ENCODE assay signal across 10 cellular contexts in genomic region chr15:73628976-73629854, GRCh38. TPM values are rescaled to one million over a fixed set of nuclear protein-coding genes. Genes with fewer than 3 reads are reported as not detected.
DNase-seq lines count a peak whose midpoint lies in the region; ATAC-seq and TF ChIP-seq lines count a peak whose summit lies in the region.
"Had no signal": no experiment of that assay in that cellular context is flagged by ENCODE, and none has a peak within 500 bp of the region (broad histone marks: within the 10 kb centered on the region; RNA-seq: fewer than 3 reads in every experiment).

No MANE protein-coding gene starts in this region.

- TF ChIP-seq CTCF in left ventricle myocardium inferior (IDR thresholded peaks at IDR 0.05; ENCODE audit: borderline replicate concordance) (no peak), uterus (IDR thresholded peaks at IDR 0.05) (no peak)

- no peak for ATAC-seq in left cardiac atrium
- ATAC-seq: CD8-positive, alpha-beta T cell had no signal

- intact Hi-C loops in left ventricle myocardium inferior (cut with micrococcal nuclease) (no loop called here), left cardiac atrium (cut with DNase I) (no loop called here), uterus (cut with DNase I; ENCODE audit: low total_unique reads) (no loop called here)

- H3K36me3 ChIP-seq in left ventricle myocardium inferior: no peaks in the 10 kb centered on the region
- no peaks in the 10 kb centered on the region for H3K36me3 ChIP-seq in uterus

- DNase-seq in left ventricle myocardium inferior (no peak), left cardiac atrium (no peak), SK-N-DZ (ENCODE audit: low spot score) (peak; percentile 47), kidney tubule cell (ENCODE audit: low spot score) (peak; percentile 20), uterus (no peak), NCI-H748 treated with DMSO at 0.1 percent for 48 hours (lab: John Stamatoyannopoulos, UW) (no peak), dedifferentiated amniotic fluid mesenchymal stem cell (ENCODE audit: extremely low spot score) (no peak), HT-29 (ENCODE audit: low spot score) (no peak)
- DNase-seq: CD8-positive, alpha-beta T cell; endodermal cell had no signal

- H3K27ac ChIP-seq in left ventricle myocardium inferior (replicated peaks) (peak overlapping the region; percentile 97), uterus (peak overlapping the region; percentile 47 to 98)

- H3K9me3 ChIP-seq in left ventricle myocardium inferior (replicated peaks) (no peaks in the 10 kb centered on the region), uterus (no peaks in the 10 kb centered on the region)

- TF ChIP-seq POLR2A in uterus (IDR thresholded peaks at IDR 0.05): no peak

- H3K4me1 ChIP-seq in left ventricle myocardium inferior (peaks cover 94% of the 10 kb centered on the region), uterus (peaks cover 7 to 30% of the 10 kb centered on the region in 2 donors)

- H3K27me3 ChIP-seq in left ventricle myocardium inferior (ENCODE audit: low read depth): no peaks in the 10 kb centered on the region
- H3K27me3 ChIP-seq in uterus: no peaks in the 10 kb centered on the region

- H3K4me3 ChIP-seq in left ventricle myocardium inferior (peak overlapping the region; percentile 96), uterus (no peak overlapping the region)

RNA-seq across cellular contexts. Expression of gene NPTN, which starts 4.0 kb away (rescaled TPM):
- total RNA-seq in left ventricle myocardium inferior (227 TPM), left cardiac atrium (100 to 1,000 TPM; 175 to 223 TPM), uterus (100 to 1,000 TPM; 159 to 356 (median 215) TPM)
- 83.9 and 106 TPM in 2 replicates for polyA plus RNA-seq in SK-N-DZ (2014; cell fraction: cytosol; rRNA removed)
- polyA plus RNA-seq in SK-N-DZ (2014; cell fraction: nucleus; rRNA removed): 71.4 and 78.7 TPM in 2 replicates
- 108 and 110 TPM in 2 replicates for total RNA-seq in HT-29 (2014; rRNA removed; shearing (Covaris generic))

RNA-seq across cellular contexts. Expression of gene CD276, which starts 55.0 kb away (rescaled TPM):
- total RNA-seq in left ventricle myocardium inferior (32.4 TPM), left cardiac atrium (10 to 100 TPM; 29.6 to 77.5 TPM), uterus (10 to 100 TPM; 11.5 to 85.7 (median 30.0) TPM)
- polyA plus RNA-seq in SK-N-DZ (2014; cell fraction: cytosol; rRNA removed): 95.6 and 123 TPM in 2 replicates
- 86.4 and 99.1 TPM in 2 replicates for polyA plus RNA-seq in SK-N-DZ (2014; cell fraction: nucleus; rRNA removed)
- 70.6 and 84.1 TPM in 2 replicates for total RNA-seq in HT-29 (2014; rRNA removed; shearing (Covaris generic))
- total RNA-seq: CD8-positive, alpha-beta T cell had no signal

Comparison
In these comparisons a context has a peak if more than half of its experiments do, and no peak if none do; other contexts are left out.
1. DNase-seq: peak in SK-N-DZ (single experiment) and kidney tubule cell (single experiment); none in left ventricle myocardium inferior (single experiment), left cardiac atrium (single experiment), uterus (0 of 2), NCI-H748 treated with DMSO at 0.1 percent for 48 hours (single experiment), dedifferentiated amniotic fluid mesenchymal stem cell (single experiment) and HT-29 (single experiment).